ENCODE assay signal across 20 cellular contexts in the genomic region with DNA sequence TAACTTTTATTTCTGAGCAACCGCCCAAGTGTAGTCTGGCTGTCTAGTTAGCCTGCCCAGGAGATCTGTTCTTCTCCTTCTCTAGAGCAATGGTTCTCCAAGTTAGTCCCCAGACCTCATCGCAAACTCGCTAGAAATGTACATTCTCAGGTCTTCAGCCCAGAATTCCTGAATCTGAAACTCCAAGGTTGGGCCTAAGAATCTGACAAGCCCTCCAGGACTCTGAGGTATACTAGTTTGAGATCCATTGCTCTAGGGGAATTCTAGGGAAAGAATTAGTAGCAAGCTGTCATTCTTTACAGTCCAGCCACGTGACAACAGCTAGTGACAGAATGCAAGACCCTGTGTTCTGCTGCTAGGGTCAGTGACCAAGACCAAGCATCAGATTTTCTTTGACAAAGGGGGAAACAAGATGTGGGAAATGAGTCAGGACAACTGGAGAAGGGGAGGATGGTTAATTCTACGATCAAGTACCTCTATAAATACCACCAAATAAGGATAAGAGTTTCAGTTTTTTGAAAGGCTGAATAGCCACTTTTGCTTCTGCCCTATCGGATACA. TPM values are rescaled to one million over a fixed set of nuclear protein-coding genes. Genes with fewer than 3 reads are reported as not detected.
DNase-seq lines count a peak whose midpoint lies in the region; ATAC-seq and TF ChIP-seq lines count a peak whose summit lies in the region.
"Had no signal": no experiment of that assay in that cellular context is flagged by ENCODE, and none has a peak within 500 bp of the region (broad histone marks: within the 10 kb centered on the region; RNA-seq: fewer than 3 reads in every experiment).

No MANE protein-coding gene starts in this region.

- H3K36me3 ChIP-seq in lower lobe of right lung: peaks cover 5% of the 10 kb centered on the region

- peaks cover 84% of the 10 kb centered on the region for H3K36me3 Mint-ChIP-seq in activated T-cell treated with anti-CD3 and anti-CD28 coated beads, Interleukin-2, amount 50 U/mL, for 24 hours (ENCODE audit: low read depth)
- peaks cover 61% of the 10 kb centered on the region for H3K36me3 Mint-ChIP-seq in activated CD8-positive, alpha-beta T cell treated with anti-CD3 and anti-CD28 coated beads, Interleukin-2, amount 10 ng/mL, durations not matched to agents 7 days and 5 days (ENCODE audit: low read depth)
- H3K36me3 Mint-ChIP-seq in stimulated activated naive B cell treated with anti-CD40 and anti-IgM and Interleukin-4, amounts not matched to agents 10 μg/mL and 1 μg/mL and 100 μg/mL, for 72 hours: peaks cover 24 to 34% of the 10 kb centered on the region in 2 donors

- no peaks in the 10 kb centered on the region for H3K9me3 ChIP-seq in lower lobe of right lung
- H3K9me3 ChIP-seq: A549, HAP-1 had no signal

- no peak for TF ChIP-seq CTCF in lower lobe of right lung (IDR thresholded peaks at IDR 0.05)
- no peak for TF ChIP-seq CTCF in GM13976 (IDR thresholded peaks at IDR 0.05; ENCODE audit: borderline replicate concordance, control extremely low read depth, extremely low read depth, insufficient read depth, missing control alignments)

- H3K27ac ChIP-seq in lower lobe of right lung: peak overlapping the region; percentile 0
- H3K27ac ChIP-seq: A549 had no signal

- no peaks in the 10 kb centered on the region for H3K9me3 Mint-ChIP-seq in activated T-cell treated with anti-CD3 and anti-CD28 coated beads, Interleukin-2, amount 50 U/mL, for 24 hours
- no peaks in the 10 kb centered on the region for H3K9me3 Mint-ChIP-seq in activated CD8-positive, alpha-beta T cell treated with anti-CD3 and anti-CD28 coated beads, Interleukin-2, amount 10 ng/mL, durations not matched to agents 7 days and 5 days (ENCODE audit: insufficient read depth)
- no peaks in the 10 kb centered on the region for H3K9me3 Mint-ChIP-seq in stimulated activated naive B cell treated with anti-CD40 and anti-IgM and Interleukin-4, amounts not matched to agents 10 μg/mL and 1 μg/mL and 100 μg/mL, for 72 hours
- H3K9me3 Mint-ChIP-seq: stimulated activated naive CD8-positive, alpha-beta T cell treated with anti-CD3 and anti-CD28 coated beads, Interleukin-15, amount 100 ng/mL, for 72 hours; T-helper 2 cell treated with Interferon-gamma antibody and Interleukin-4, amounts not matched to agents 5 μg/mL and 100 μg/mL, for 36 hours had no signal

- no peak for DNase-seq in activated T-cell treated with anti-CD3 and anti-CD28 coated beads, Interleukin-2, amount 50 U/mL, for 24 hours
- DNase-seq in activated T-cell treated with anti-CD3 and anti-CD28 coated beads, Interleukin-2, amount 50 U/mL, for 48 hours: no peak
- DNase-seq in activated CD8-positive, alpha-beta T cell treated with anti-CD3 and anti-CD28 coated beads, Interleukin-2, amount 10 ng/mL, durations not matched to agents 7 days and 5 days: no peak
- DNase-seq in lower lobe of right lung: no peak
- DNase-seq in stimulated activated naive B cell treated with anti-CD40 and anti-IgM and Interleukin-4, amounts not matched to agents 10 μg/mL and 1 μg/mL and 100 μg/mL, for 72 hours: no peak
- no peak for DNase-seq in GM13976 (ENCODE audit: low spot score)
- no peak for DNase-seq in NCI-H226
- no peak for DNase-seq in NCI-H2107 (lab: John Stamatoyannopoulos, UW)
- DNase-seq: activated CD4-positive, alpha-beta T cell treated with anti-CD3 and anti-CD28 coated beads, Interleukin-2, amount 50 U/mL, for 4 hours; activated naive CD4-positive, alpha-beta T cell treated with anti-CD3 and anti-CD28 coated beads, Interleukin-2, amount 50 U/mL, for 16 hours; erythroblast; hippocampal formation; left colon; NCI-H2081; right cardiac atrium; Right ventricle myocardium superior; stimulated activated naive CD8-positive, alpha-beta T cell treated with anti-CD3 and anti-CD28 coated beads, Interleukin-15, amount 100 ng/mL, for 72 hours had no signal

- intact Hi-C loops in lower lobe of right lung (cut with DNase I): no loop called here

- no peak overlapping the region for H3K4me3 ChIP-seq in lower lobe of right lung
- H3K4me3 ChIP-seq: A549, HAP-1 had no signal

- H3K27me3 Mint-ChIP-seq in activated T-cell treated with anti-CD3 and anti-CD28 coated beads, Interleukin-2, amount 50 U/mL, for 24 hours: no peaks in the 10 kb centered on the region
- H3K27me3 Mint-ChIP-seq in activated CD8-positive, alpha-beta T cell treated with anti-CD3 and anti-CD28 coated beads, Interleukin-2, amount 10 ng/mL, durations not matched to agents 7 days and 5 days (ENCODE audit: low read depth): no peaks in the 10 kb centered on the region
- H3K27me3 Mint-ChIP-seq in stimulated activated naive B cell treated with anti-CD40 and anti-IgM and Interleukin-4, amounts not matched to agents 10 μg/mL and 1 μg/mL and 100 μg/mL, for 72 hours: no peaks in the 10 kb centered on the region
- H3K27me3 Mint-ChIP-seq: stimulated activated naive CD8-positive, alpha-beta T cell treated with anti-CD3 and anti-CD28 coated beads, Interleukin-15, amount 100 ng/mL, for 72 hours had no signal

- ATAC-seq in activated CD8-positive, alpha-beta T cell treated with anti-CD3 and anti-CD28 coated beads, Interleukin-2, amount 10 ng/mL, durations not matched to agents 7 days and 5 days: no peak
- no peak for ATAC-seq in lower lobe of right lung
- no peak for ATAC-seq in stimulated activated naive B cell treated with anti-CD40 and anti-IgM and Interleukin-4, amounts not matched to agents 10 μg/mL and 1 μg/mL and 100 μg/mL, for 72 hours (replicated peaks)
- ATAC-seq: A549; left colon; right cardiac atrium; stimulated activated naive CD8-positive, alpha-beta T cell treated with anti-CD3 and anti-CD28 coated beads, Interleukin-15, amount 100 ng/mL, for 72 hours had no signal

- no peak overlapping the region for H3K4me3 Mint-ChIP-seq in activated T-cell treated with anti-CD3 and anti-CD28 coated beads, Interleukin-2, amount 50 U/mL, for 24 hours
- H3K4me3 Mint-ChIP-seq in activated CD8-positive, alpha-beta T cell treated with anti-CD3 and anti-CD28 coated beads, Interleukin-2, amount 10 ng/mL, durations not matched to agents 7 days and 5 days: no peak overlapping the region
- H3K4me3 Mint-ChIP-seq in stimulated activated naive B cell treated with anti-CD40 and anti-IgM and Interleukin-4, amounts not matched to agents 10 μg/mL and 1 μg/mL and 100 μg/mL, for 72 hours: no peak overlapping the region
- H3K4me3 Mint-ChIP-seq: T-helper 2 cell treated with Interferon-gamma antibody and Interleukin-4, amounts not matched to agents 5 μg/mL and 100 μg/mL, for 36 hours had no signal

- POLR2A ChIA-PET in activated CD8-positive, alpha-beta T cell treated with anti-CD3 and anti-CD28 coated beads, Interleukin-2, amount 10 ng/mL, durations not matched to agents 7 days and 5 days (lab: Charles Lee): no interaction called here

- no peaks in the 10 kb centered on the region for H3K27me3 ChIP-seq in lower lobe of right lung (ENCODE audit: low read depth)

- in situ Hi-C loops in GM13976 (cut with MboI; ENCODE audit: low sequenced_read_pairs, unreplicated experiment): no loop called here

- peaks cover 87% of the 10 kb centered on the region for H3K4me1 Mint-ChIP-seq in activated T-cell treated with anti-CD3 and anti-CD28 coated beads, Interleukin-2, amount 50 U/mL, for 24 hours (ENCODE audit: low read depth)
- H3K4me1 Mint-ChIP-seq in activated CD8-positive, alpha-beta T cell treated with anti-CD3 and anti-CD28 coated beads, Interleukin-2, amount 10 ng/mL, durations not matched to agents 7 days and 5 days (ENCODE audit: low read depth): peaks cover 64% of the 10 kb centered on the region
- H3K4me1 Mint-ChIP-seq in stimulated activated naive B cell treated with anti-CD40 and anti-IgM and Interleukin-4, amounts not matched to agents 10 μg/mL and 1 μg/mL and 100 μg/mL, for 72 hours: peaks cover 49 to 71% of the 10 kb centered on the region in 2 donors

- CTCF ChIA-PET in activated CD8-positive, alpha-beta T cell treated with anti-CD3 and anti-CD28 coated beads, Interleukin-2, amount 10 ng/mL, durations not matched to agents 7 days and 5 days (lab: Charles Lee): interaction anchor here (0.8 to 7.7 kb wide), 2 partner anchors 21 to 36 kb away, joined by 3 to 72 read pairs; no protein-coding TSS in a partner anchor

- peaks cover 70% of the 10 kb centered on the region for H3K4me1 ChIP-seq in lower lobe of right lung

- peak overlapping the region; percentile 96 for H3K27ac Mint-ChIP-seq in activated T-cell treated with anti-CD3 and anti-CD28 coated beads, Interleukin-2, amount 50 U/mL, for 24 hours
- H3K27ac Mint-ChIP-seq in activated CD8-positive, alpha-beta T cell treated with anti-CD3 and anti-CD28 coated beads, Interleukin-2, amount 10 ng/mL, durations not matched to agents 7 days and 5 days: peak overlapping the region; percentile 48
- H3K27ac Mint-ChIP-seq in stimulated activated naive B cell treated with anti-CD40 and anti-IgM and Interleukin-4, amounts not matched to agents 10 μg/mL and 1 μg/mL and 100 μg/mL, for 72 hours: peak overlapping the region; percentile 25

RNA-seq across cellular contexts. Expression of a gene that starts 5.8 kb away (rescaled TPM):
- 100 to 1,000 TPM; 120 to 131 TPM for total RNA-seq in activated CD8-positive, alpha-beta T cell treated with anti-CD3 and anti-CD28 coated beads, Interleukin-2, amount 10 ng/mL, durations not matched to agents 7 days and 5 days
- 83.4 TPM for total RNA-seq in lower lobe of right lung

RNA-seq across cellular contexts. Expression of a gene that starts 46.4 kb away (rescaled TPM):
- total RNA-seq in activated CD8-positive, alpha-beta T cell treated with anti-CD3 and anti-CD28 coated beads, Interleukin-2, amount 10 ng/mL, durations not matched to agents 7 days and 5 days: 10 to 100 TPM; 28.7 to 30.2 TPM
- 27.8 TPM for total RNA-seq in lower lobe of right lung

Comparison
In these comparisons a context has a peak if more than half of its experiments do, and no peak if none do; other contexts are left out.
1. H3K27ac Mint-ChIP-seq: peak in every context shown above with its lines; median percentile 96 in activated T-cell treated with anti-CD3 and anti-CD28 coated beads, Interleukin-2, amount 50 U/mL, for 24 hours; 48 in activated CD8-positive, alpha-beta T cell treated with anti-CD3 and anti-CD28 coated beads, Interleukin-2, amount 10 ng/mL, durations not matched to agents 7 days and 5 days; 25 in stimulated activated naive B cell treated with anti-CD40 and anti-IgM and Interleukin-4, amounts not matched to agents 10 μg/mL and 1 μg/mL and 100 μg/mL, for 72 hours.